19 cellular contexts compared by ENCODE assay signal in the genomic region with DNA sequence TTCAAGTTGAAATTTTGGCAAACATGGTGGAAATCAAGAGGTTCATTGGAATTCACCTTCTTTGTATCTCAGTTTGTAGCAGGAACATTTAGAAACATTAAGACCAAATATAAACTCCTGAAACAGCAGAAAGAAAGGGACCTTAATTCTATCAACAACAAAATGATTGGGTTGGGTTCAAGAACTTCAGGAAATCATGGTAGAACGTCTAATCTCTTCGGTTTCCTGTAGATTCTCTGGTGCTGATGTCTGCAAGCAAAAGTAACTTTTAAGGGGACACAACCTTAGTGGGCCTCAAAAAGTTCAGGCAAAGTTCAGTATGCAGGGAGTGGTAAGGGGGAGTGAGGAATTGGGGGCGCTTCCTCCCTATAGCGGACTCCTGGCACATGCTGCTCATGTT. TPM values are rescaled to one million over a fixed set of nuclear protein-coding genes. Genes with fewer than 3 reads are reported as not detected.
DNase-seq lines count a peak whose midpoint lies in the region; ATAC-seq and TF ChIP-seq lines count a peak whose summit lies in the region.
"Had no signal": no experiment of that assay in that cellular context is flagged by ENCODE, and none has a peak within 500 bp of the region (broad histone marks: within the 10 kb centered on the region; RNA-seq: fewer than 3 reads in every experiment).

No MANE protein-coding gene starts in this region.

- TF ChIP-seq POLR2A in right lobe of liver (IDR thresholded peaks at IDR 0.05) = no peak
- no peak for TF ChIP-seq POLR2A in spleen (IDR thresholded peaks at IDR 0.05)

- intact Hi-C loops in right cardiac atrium (cut with DNase I) = loop anchor here in 1 of 4 donors (10.0 kb wide), 1 partner anchor 56 kb away; no protein-coding TSS in a partner anchor
- intact Hi-C loops in right lobe of liver (cut with DNase I) = no loop called here
- intact Hi-C loops in spleen (cut with DNase I; ENCODE audit: low total_unique reads) = no loop called here

- DNase-seq in right cardiac atrium = no peak
- DNase-seq in right atrium auricular region (ENCODE audit: low spot score) = no peak
- no peak for DNase-seq in right lobe of liver
- DNase-seq in spleen = no peak
- DNase-seq in NCI-H1694 (lab: John Stamatoyannopoulos, UW) = no peak
- no peak for DNase-seq in stimulated activated CD8-positive, alpha-beta memory T cell treated with anti-CD3 and anti-CD28 coated beads, Interleukin-4, amount 100 ng/mL, for 48 hours
- DNase-seq: Caco-2, H9, MM.1S, NCI-H1105 treated with DMSO at 0.1 percent for 48 hours, NCI-H187 treated with DMSO at 0.1 percent for 48 hours, NCI-H446 treated with DMSO at 0.1 percent for 48 hours, NCI-H748 treated with DMSO at 0.1 percent for 48 hours, PC-3 had no signal

- TF ChIP-seq CTCF in right atrium auricular region (IDR thresholded peaks at IDR 0.05) (no peak), right lobe of liver (IDR thresholded peaks at IDR 0.05) (no peak), spleen (IDR thresholded peaks at IDR 0.05 in 8 of 11, conservative IDR thresholded peaks at IDR 0.05 in 3 of 11) (no peak)

- H3K36me3 ChIP-seq in right atrium auricular region = no peaks in the 10 kb centered on the region
- no peaks in the 10 kb centered on the region for H3K36me3 ChIP-seq in right lobe of liver
- H3K36me3 ChIP-seq in spleen = no peaks in the 10 kb centered on the region

- H3K4me3 ChIP-seq in right cardiac atrium (ENCODE audit: low read length) (peak overlapping the region; percentile 20), right atrium auricular region (no peak overlapping the region), right lobe of liver (no peak overlapping the region), spleen (no peak overlapping the region)
- H3K4me3 ChIP-seq: A549, GM12878 had no signal

- H3K4me1 ChIP-seq in right cardiac atrium (ENCODE audit: control insufficient read depth, insufficient read depth, low read length) = peaks cover 2% of the 10 kb centered on the region
- peaks cover 0 to 35% of the 10 kb centered on the region in 2 donors for H3K4me1 ChIP-seq in right atrium auricular region
- H3K4me1 ChIP-seq in right lobe of liver = no peaks in the 10 kb centered on the region
- peaks cover 0 to 21% (median 6%) of the 10 kb centered on the region in 6 donors for H3K4me1 ChIP-seq in spleen
- H3K4me1 ChIP-seq: A549, Caco-2 had no signal

- H3K9me3 ChIP-seq in right cardiac atrium (ENCODE audit: control insufficient read depth, low read length) (no peaks in the 10 kb centered on the region), right atrium auricular region (no peaks in the 10 kb centered on the region), right lobe of liver (no peaks in the 10 kb centered on the region), spleen (no peaks in the 10 kb centered on the region)
- H3K9me3 ChIP-seq: A549, Caco-2 had no signal

- WGBS in right cardiac atrium = 53% methylated on average over 4 of the region's 4 CpGs
- 68% methylated on average over 4 of the region's 4 CpGs for WGBS in right lobe of liver (ENCODE audit: insufficient coverage, low coverage, low lambda C conversion rate, missing lambda C conversion rate)
- WGBS in spleen, 5 donors = 66 to 79% (median 73%) methylated on average over 4 of the region's 4 CpGs

- ATAC-seq in right cardiac atrium (peak in 1 of 2 donors; percentile 73), right lobe of liver (peak; percentile 23 to 65 (median 42)), GM19463 (IDR thresholded peaks at IDR 0.05; ENCODE audit: unreplicated experiment) (no peak)
- ATAC-seq: A549, GM12878, PC-3 had no signal

- H3K27me3 ChIP-seq in right cardiac atrium (ENCODE audit: control insufficient read depth, insufficient read depth) (no peaks in the 10 kb centered on the region), right atrium auricular region (no peaks in the 10 kb centered on the region), right lobe of liver (no peaks in the 10 kb centered on the region), spleen (replicated peaks in 1 of 7) (peaks cover 0 to 6% (median 0%) of the 10 kb centered on the region in 7 donors)

- H3K27ac ChIP-seq in right cardiac atrium (ENCODE audit: low read length) = peak overlapping the region; percentile 81
- H3K27ac ChIP-seq in right atrium auricular region = peak overlapping the region in 1 of 2 donors; percentile 79
- no peak overlapping the region for H3K27ac ChIP-seq in right lobe of liver
- peak overlapping the region in 6 of 8 donors; percentile 1 to 79 (median 48) for H3K27ac ChIP-seq in spleen
- H3K27ac ChIP-seq: A549 had no signal

RNA-seq across cellular contexts. Expression of gene IL33, which starts 3.4 kb away (rescaled TPM):
- total RNA-seq in right cardiac atrium (10 to 100 TPM; 45.2 to 79.1 (median 57.0) TPM), right atrium auricular region (10 to 100 TPM; 21.3 to 24.4 TPM), right lobe of liver (10 to 100 TPM in 3 of 6 experiments, 1 to 10 TPM in 3; 8.4 to 34.1 (median 10.6) TPM), spleen (10 to 100 TPM in 5 of 7 donors, 1 to 10 TPM in 2; 2.7 to 18.9 (median 14.6) TPM)
- polyA plus RNA-seq in right cardiac atrium (42.0 TPM), spleen (10 to 100 TPM in 1 of 3 donors, 1 to 10 TPM in 2; 6.3 to 11.3 (median 7.2) TPM)
- total RNA-seq: Caco-2, G401, GM12878, H9 had no signal
- polyA plus RNA-seq: CD14-positive monocyte, GM12878 had no signal

Comparison
In these comparisons a context has a peak if more than half of its experiments do, and no peak if none do; other contexts are left out.
1. H3K27ac ChIP-seq: peak in right cardiac atrium (single experiment) and spleen (6 of 8); none in right lobe of liver (0 of 3).